In the genomic region with DNA sequence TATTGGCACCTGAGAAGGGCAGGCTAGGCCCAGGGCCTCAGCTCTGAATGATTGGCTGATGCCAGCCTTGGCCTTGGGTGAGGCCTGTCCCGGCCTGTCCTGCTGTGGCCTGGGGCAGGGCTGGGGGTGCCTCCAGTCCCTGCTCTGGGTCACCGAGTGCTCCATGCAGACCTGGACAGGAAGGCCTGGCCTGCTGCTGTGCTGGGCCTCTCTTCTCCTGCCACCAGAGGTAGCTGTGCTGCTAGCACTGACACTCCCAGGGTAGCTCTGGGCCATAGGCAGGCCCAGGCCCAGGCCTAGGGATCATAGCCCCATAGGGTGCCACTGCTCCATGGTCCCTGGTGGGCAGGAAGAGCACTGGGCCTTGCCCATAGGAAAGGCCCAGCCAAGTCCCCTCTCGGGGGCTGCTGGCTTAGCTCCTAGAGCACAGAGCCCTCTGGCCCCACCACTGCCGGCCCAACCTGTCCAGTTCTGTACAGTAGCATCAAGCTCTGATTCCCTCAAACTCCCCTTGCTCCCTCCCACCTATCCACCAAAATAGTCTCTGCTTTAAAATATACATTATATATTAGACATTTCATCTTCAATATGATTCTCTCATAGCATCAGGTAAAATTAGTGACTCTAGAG, we compare ENCODE assay signal across 1 cellular context.
TF ChIP-seq lines count a peak whose summit lies in the region.

No MANE protein-coding gene starts in this region.

TF ChIP-seq in K562, 482 proteins besides CTCF, POLR2A, EP300 and RAD21 (continued from another document):
- TF ChIP-seq TRIM25 (IDR thresholded peaks at IDR 0.05; ENCODE audit: borderline replicate concordance) (no peak), RB1 (IDR thresholded peaks at IDR 0.05; ENCODE audit: low read depth) (0 out of 2 replicates have a peak, but pooled peaks have one; percentile 19), NFXL1 (CRISPR knock-in tag; IDR thresholded peaks at IDR 0.05) (no peak)
- TF ChIP-seq, protein P1, sequence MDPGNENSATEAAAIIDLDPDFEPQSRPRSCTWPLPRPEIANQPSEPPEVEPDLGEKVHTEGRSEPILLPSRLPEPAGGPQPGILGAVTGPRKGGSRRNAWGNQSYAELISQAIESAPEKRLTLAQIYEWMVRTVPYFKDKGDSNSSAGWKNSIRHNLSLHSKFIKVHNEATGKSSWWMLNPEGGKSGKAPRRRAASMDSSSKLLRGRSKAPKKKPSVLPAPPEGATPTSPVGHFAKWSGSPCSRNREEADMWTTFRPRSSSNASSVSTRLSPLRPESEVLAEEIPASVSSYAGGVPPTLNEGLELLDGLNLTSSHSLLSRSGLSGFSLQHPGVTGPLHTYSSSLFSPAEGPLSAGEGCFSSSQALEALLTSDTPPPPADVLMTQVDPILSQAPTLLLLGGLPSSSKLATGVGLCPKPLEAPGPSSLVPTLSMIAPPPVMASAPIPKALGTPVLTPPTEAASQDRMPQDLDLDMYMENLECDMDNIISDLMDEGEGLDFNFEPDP (CRISPR knock-in tag; IDR thresholded peaks at IDR 0.05) = no peak
